In genomic region chr6:154937306-154938244, GRCh38 we compare ENCODE assay signal across 12 cellular contexts. TPM values are rescaled to one million over a fixed set of nuclear protein-coding genes. Genes with fewer than 3 reads are reported as not detected.
DNase-seq lines count a peak whose midpoint lies in the region; ATAC-seq lines count a peak whose summit lies in the region.
"Had no signal": no experiment of that assay in that cellular context is flagged by ENCODE, and none has a peak within 500 bp of the region (broad histone marks: within the 10 kb centered on the region; RNA-seq: fewer than 3 reads in every experiment).

No MANE protein-coding gene starts in this region.

- H3K4ac ChIP-seq in trophoblast cell (ENCODE audit: low read depth, low read length), result no peak overlapping the region

- no peak overlapping the region for H3K4me2 ChIP-seq in trophoblast cell (ENCODE audit: low read length)

- no peak overlapping the region for H4K8ac ChIP-seq in trophoblast cell (ENCODE audit: low read depth, low read length)

- H3K4me3 ChIP-seq in adipocyte (ENCODE audit: low read length) (no peak overlapping the region), trophoblast cell (ENCODE audit: low read depth, low read length) (no peak overlapping the region)
- H3K4me3 ChIP-seq: thoracic aorta had no signal

- no peak overlapping the region for H2BK120ac ChIP-seq in trophoblast cell (ENCODE audit: insufficient read depth, low read length, poor library complexity)

- no peaks in the 10 kb centered on the region for H3K36me3 ChIP-seq in adipocyte (ENCODE audit: control insufficient read depth, insufficient read depth, low read length, severe bottlenecking)
- H3K36me3 ChIP-seq in trophoblast cell (ENCODE audit: control insufficient read depth in 1 of 2, insufficient read depth in 2 of 2, low read length in 2 of 2), result no peaks in the 10 kb centered on the region
- H3K36me3 ChIP-seq: thoracic aorta had no signal

- H3K9ac ChIP-seq in adipocyte (ENCODE audit: low read length), result no peak overlapping the region
- no peak overlapping the region for H3K9ac ChIP-seq in trophoblast cell (ENCODE audit: low read length)

- H3K23ac ChIP-seq in trophoblast cell (ENCODE audit: low read length), result no peak overlapping the region

- H3K14ac ChIP-seq in trophoblast cell (ENCODE audit: low read length), result no peak overlapping the region

- H3K4me1 ChIP-seq in adipocyte (ENCODE audit: control insufficient read depth, insufficient read depth, low read length) (peaks cover 9% of the 10 kb centered on the region), trophoblast cell (ENCODE audit: control insufficient read depth in 1 of 2, insufficient read depth in 2 of 2, low read length in 2 of 2) (peaks cover 6 to 10% of the 10 kb centered on the region in 2 experiments)

- no peak overlapping the region for H2AK5ac ChIP-seq in trophoblast cell (ENCODE audit: low read length)

- H3K79me2 ChIP-seq in trophoblast cell (ENCODE audit: control insufficient read depth, insufficient read depth, low read length, poor library complexity), result no peaks in the 10 kb centered on the region

- DNase-seq in ELF-1 (ENCODE audit: low read depth, low spot score) (peak; percentile 52), adipocyte (ENCODE audit: low read depth) (peak; percentile 56), glomerular visceral epithelial cell (ENCODE audit: extremely low spot score) (peak; percentile 47), trophoblast cell (no peak), left colon (no peak), midbrain (lab: John Stamatoyannopoulos, UW) (no peak), NCI-H82 treated with DMSO at 0.1 percent for 48 hours (lab: John Stamatoyannopoulos, UW; ENCODE audit: unreplicated experiment) (no peak)
- DNase-seq: activated effector memory CD4-positive, alpha-beta T cell treated with anti-CD3 and anti-CD28 coated beads, Interleukin-2, amount 50 U/mL, for 16 hours; CD4-positive, alpha-beta memory T cell; effector CD8-positive, alpha-beta T cell; stimulated activated CD4-positive, alpha-beta T cell treated with anti-CD3 and anti-CD28 coated beads, Interleukin-1b, Interleukin-23, amount 100 ng/mL, for 48 hours had no signal

- no peaks in the 10 kb centered on the region for H3K9me3 ChIP-seq in adipocyte (ENCODE audit: control insufficient read depth, low read length)
- H3K9me3 ChIP-seq in trophoblast cell (ENCODE audit: insufficient read depth, low read depth, low read length), result no peaks in the 10 kb centered on the region
- H3K9me3 ChIP-seq: thoracic aorta had no signal

- WGBS in trophoblast cell (ENCODE audit: extremely low coverage, insufficient coverage, insufficient read length), result no CpG with 5 or more reads among the region's 17 CpGs

- no peak overlapping the region for H3K27ac ChIP-seq in trophoblast cell (ENCODE audit: low read depth, low read length)
- H3K27ac ChIP-seq: thoracic aorta had no signal

- no peak overlapping the region for H2AFZ ChIP-seq in trophoblast cell (ENCODE audit: insufficient read depth, low read length, poor library complexity)

- H2BK12ac ChIP-seq in trophoblast cell (ENCODE audit: low read length), result peak overlapping the region; percentile 50

- no peak overlapping the region for H2BK5ac ChIP-seq in trophoblast cell (ENCODE audit: low read depth, low read length, poor library complexity)

- no peak for ATAC-seq in left colon

- H3K27me3 ChIP-seq in adipocyte (replicated peaks; ENCODE audit: control insufficient read depth, insufficient read depth, low read length) (no peaks in the 10 kb centered on the region), trophoblast cell (ENCODE audit: insufficient read depth, low read length) (no peaks in the 10 kb centered on the region)

- H3K18ac ChIP-seq in trophoblast cell (ENCODE audit: low read length), result no peak overlapping the region

- no peak overlapping the region for H4K91ac ChIP-seq in trophoblast cell (ENCODE audit: low read depth, low read length)

- H3K79me1 ChIP-seq in trophoblast cell (ENCODE audit: low read length), result peaks cover 5% of the 10 kb centered on the region

- intact Hi-C loops in left colon (cut with DNase I, micrococcal nuclease), result loop anchor here in 1 of 2 donors (10.0 kb wide), 1 partner anchor 317 kb away; no protein-coding TSS in a partner anchor

- no peak overlapping the region for H4K12ac ChIP-seq in trophoblast cell (ENCODE audit: low read depth, low read length)

RNA-seq across cellular contexts. Expression of gene TIAM2, which starts 57.5 kb away (rescaled TPM):
- polyA plus RNA-seq in trophoblast cell (2013), result 4.8 and 5.4 TPM in 2 replicates
- total RNA-seq in left colon, result 1 to 10 TPM; 5.9 to 6.2 TPM

Comparison
In these comparisons a context has a peak if more than half of its experiments do, and no peak if none do; other contexts are left out.
1. DNase-seq: peak in ELF-1 (single experiment), adipocyte (single experiment) and glomerular visceral epithelial cell (single experiment); none in trophoblast cell (0 of 2), left colon (0 of 2), midbrain (single experiment) and NCI-H82 treated with DMSO at 0.1 percent for 48 hours (single experiment).